ENCODE assay signal across 9 cellular contexts in genomic region chr11:11230802-11231562, GRCh38.
A peak's percentile ranks its signal among the peaks of the same experiment; 100 is the strongest.
DNase-seq lines count a peak whose midpoint lies in the region; ATAC-seq and TF ChIP-seq lines count a peak whose summit lies in the region.
"Had no signal": no experiment of that assay in that cellular context is flagged by ENCODE, and none has a peak within 500 bp of the region (broad histone marks: within the 10 kb centered on the region; RNA-seq: fewer than 3 reads in every experiment).

No MANE protein-coding gene starts in this region.

- peaks cover 5% of the 10 kb centered on the region; the same call in 1 of the 2 replicates for H3K27me3 Mint-ChIP-seq in H9 (ENCODE audit: low read depth)

- no peak overlapping the region for H4K8ac ChIP-seq in H9 (replicated peaks; ENCODE audit: insufficient read length, low read depth, low read length)

- no peak overlapping the region for H3K56ac ChIP-seq in H9 (ENCODE audit: insufficient read length, low read depth, low read length)

- H4K91ac ChIP-seq in H9 (ENCODE audit: insufficient read length, low read depth, low read length) = no peak overlapping the region

- H3K4me3 ChIP-seq in DOHH2 (ENCODE audit: low read length) (no peak overlapping the region), lung (no peak overlapping the region)

- peak; percentile 83 for TF ChIP-seq CTCF in DOHH2 (IDR thresholded peaks at IDR 0.05; ENCODE audit: low read depth, low read length, poor library complexity, severe bottlenecking)
- TF ChIP-seq CTCF in H9 (conservative IDR thresholded peaks at IDR 0.05) = peak; percentile 87
- peak; percentile 2 for TF ChIP-seq CTCF in lung (IDR thresholded peaks at IDR 0.05; ENCODE audit: control extremely low read depth, extremely low read depth)

- H2AFZ ChIP-seq in H9 (ENCODE audit: low read length) = no peak overlapping the region

- H4K20me1 ChIP-seq in DOHH2 (ENCODE audit: control insufficient read depth, insufficient read depth, low read depth, low read length) (no peaks in the 10 kb centered on the region), H9 (ENCODE audit: control insufficient read depth, insufficient read depth, insufficient read length) (no peaks in the 10 kb centered on the region)

- H3K9ac ChIP-seq in H9 (ENCODE audit: extremely low read depth, insufficient read length, low read length) = no peak overlapping the region

- no peaks in the 10 kb centered on the region for H3K9me3 Mint-ChIP-seq in H9

- H3K79me2 ChIP-seq in DOHH2 (ENCODE audit: control insufficient read depth, low read length) (no peaks in the 10 kb centered on the region), H9 (ENCODE audit: insufficient read depth, low read length) (no peaks in the 10 kb centered on the region)

- H3K36me3 ChIP-seq in DOHH2 (ENCODE audit: control insufficient read depth, low read length) (no peaks in the 10 kb centered on the region), lung (ENCODE audit: control insufficient read depth in 2 of 2, insufficient read depth in 2 of 2, low read length in 2 of 2) (no peaks in the 10 kb centered on the region)
- H3K36me3 ChIP-seq: neutrophil had no signal

- no peaks in the 10 kb centered on the region for H3K23me2 ChIP-seq in H9 (ENCODE audit: insufficient read length, low read depth, low read length, poor library complexity, severe bottlenecking)

- H3K23ac ChIP-seq in H9 (ENCODE audit: insufficient read length, low read depth, low read length) = no peak overlapping the region

- no peaks in the 10 kb centered on the region for H3K79me1 ChIP-seq in H9 (ENCODE audit: insufficient read depth, low read depth, low read length, poor library complexity, severe bottlenecking)

- H3K9me2 ChIP-seq in DOHH2 (replicated peaks; ENCODE audit: control insufficient read depth, low read length) = no peaks in the 10 kb centered on the region

- no peak overlapping the region for H3K4me2 ChIP-seq in DOHH2 (ENCODE audit: low read length)
- H3K4me2 ChIP-seq in H9 (ENCODE audit: insufficient read depth, insufficient read length, low read length) = no peak overlapping the region

- WGBS in H9 (ENCODE audit: extremely low coverage, insufficient read length, low lambda C conversion rate) = no CpG with 5 or more reads among the region's 7 CpGs
- WGBS in lung, 2 donors = 66 to 70% methylated on average over 7 of the region's 7 CpGs

- no peak overlapping the region for H2BK20ac ChIP-seq in H9 (ENCODE audit: low read depth, low read length, poor library complexity, severe bottlenecking)

- no peak overlapping the region for H2BK120ac ChIP-seq in H9 (ENCODE audit: low read depth, low read length, poor library complexity, severe bottlenecking)

- H3K27me3 ChIP-seq in DOHH2 (ENCODE audit: control insufficient read depth, low read length) (no peaks in the 10 kb centered on the region), H9 (ENCODE audit: insufficient read depth, low read length) (no peaks in the 10 kb centered on the region), lung (ENCODE audit: control insufficient read depth, insufficient read depth) (no peaks in the 10 kb centered on the region)
- H3K27me3 ChIP-seq: neutrophil had no signal

- H2BK12ac ChIP-seq in H9 (ENCODE audit: insufficient read length, low read depth, low read length) = no peak overlapping the region

- H3K4ac ChIP-seq in H9 (ENCODE audit: low read depth, low read length) = no peak overlapping the region

- no peaks in the 10 kb centered on the region for H3F3A ChIP-seq in DOHH2 (ENCODE audit: control insufficient read depth, insufficient read depth)

- H3K18ac ChIP-seq in H9 (ENCODE audit: insufficient read length, low read depth, low read length) = no peak overlapping the region

- H3K4me1 Mint-ChIP-seq in H9 = peaks cover 4 to 10% of the 10 kb centered on the region in 2 experiments

- no peak overlapping the region for H4K5ac ChIP-seq in H9 (ENCODE audit: insufficient read length, low read depth, low read length)

- H3K4me1 ChIP-seq in DOHH2 (ENCODE audit: control insufficient read depth, low read length) (peaks cover 10% of the 10 kb centered on the region), H9 (ENCODE audit: insufficient read depth, low read length) (no peaks in the 10 kb centered on the region), lung (ENCODE audit: control insufficient read depth in 2 of 2, insufficient read depth in 2 of 2, low read length in 2 of 2) (peaks cover 0 to 2% of the 10 kb centered on the region in 2 donors)

- H3K36me3 Mint-ChIP-seq in H9 (ENCODE audit: insufficient read depth in 1 of 3, low read depth in 3 of 3) = peaks cover 0 to 2% (median 0%) of the 10 kb centered on the region in 3 experiments; a peak in 2 of 7 replicates

- H2AK5ac ChIP-seq in H9 (ENCODE audit: insufficient read length, low read length) = no peak overlapping the region

- H2BK15ac ChIP-seq in H9 (ENCODE audit: low read depth, low read length) = no peak overlapping the region

- H2BK5ac ChIP-seq in H9 (ENCODE audit: insufficient read length, low read length) = no peak overlapping the region

- no peak overlapping the region for H3K14ac ChIP-seq in H9 (ENCODE audit: insufficient read depth, low read length)

- peak; percentile 76 for DNase-seq in H9
- peak; percentile 24 to 25 for DNase-seq in activated CD4-positive, alpha-beta T cell treated with anti-CD3 and anti-CD28 coated beads, Interleukin-2, amount 50 U/mL, for 48 hours
- no peak for DNase-seq in lung (ENCODE audit: low spot score)
- DNase-seq in SK-N-DZ (ENCODE audit: low spot score) = no peak
- DNase-seq in epidermal melanocyte (ENCODE audit: insufficient read length, low spot score) = no peak
- no peak for DNase-seq in pons (ENCODE audit: low spot score)

- H3K4me3 Mint-ChIP-seq in H9 = no peak overlapping the region

- ATAC-seq in lung (ENCODE audit: insufficient read depth, low FRiP score) = no peak
- ATAC-seq in GM21619 (IDR thresholded peaks at IDR 0.05; ENCODE audit: unreplicated experiment) = no peak

- H3K9me3 ChIP-seq in DOHH2 (ENCODE audit: control insufficient read depth, insufficient read depth, low read length) (no peaks in the 10 kb centered on the region), H9 (ENCODE audit: control insufficient read depth, low read depth, low read length) (no peaks in the 10 kb centered on the region), lung (ENCODE audit: control insufficient read depth in 2 of 2, insufficient read depth in 1 of 2, low read length in 1 of 2) (no peaks in the 10 kb centered on the region)
- H3K9me3 ChIP-seq: neutrophil had no signal

- H3K27ac Mint-ChIP-seq in H9 = no peak overlapping the region; a peak in 1 of 7 replicates

- no peak overlapping the region for H3T11ph ChIP-seq in H9 (ENCODE audit: low read length)

- H3K27ac ChIP-seq in DOHH2 (ENCODE audit: low read depth, low read length) (no peak overlapping the region), H9 (ENCODE audit: insufficient read length, low read depth, low read length) (no peak overlapping the region), lung (ENCODE audit: low read depth in 1 of 2, low read length in 1 of 2) (no peak overlapping the region)
- H3K27ac ChIP-seq: neutrophil had no signal

Comparison
In these comparisons a context has a peak if more than half of its experiments do, and no peak if none do; other contexts are left out.
1. CTCF ChIP-seq: peak in every context shown above with its lines; median percentile 87 in H9; 83 in DOHH2; 2 in lung.
2. DNase-seq: peak in H9 (single experiment) and activated CD4-positive, alpha-beta T cell treated with anti-CD3 and anti-CD28 coated beads, Interleukin-2, amount 50 U/mL, for 48 hours (2 of 2); none in lung (single experiment), SK-N-DZ (single experiment), epidermal melanocyte (single experiment) and pons (single experiment).